ENCODE assay signal across 14 cellular contexts in the genomic region with DNA sequence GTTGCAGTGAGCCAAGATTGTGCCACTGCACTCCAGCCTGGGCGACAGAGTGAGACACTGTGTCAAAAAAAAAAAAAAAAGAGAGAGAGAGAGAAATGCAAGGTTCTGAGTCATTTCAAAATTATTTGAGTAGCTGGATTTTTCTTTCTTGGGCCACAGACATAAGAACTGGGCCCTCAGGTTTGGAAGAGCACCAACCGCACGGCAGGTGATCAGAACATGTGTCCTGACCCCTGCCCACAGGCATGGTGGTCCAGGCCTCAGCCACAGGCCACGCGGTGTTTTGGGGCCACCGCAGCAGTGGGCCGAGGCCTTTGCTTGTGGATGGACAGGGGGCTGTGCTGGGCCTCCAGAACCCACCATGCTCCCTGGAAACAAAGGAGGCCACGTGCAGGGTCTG.
DNase-seq lines count a peak whose midpoint lies in the region; ATAC-seq and TF ChIP-seq lines count a peak whose summit lies in the region.
"Had no signal": no experiment of that assay in that cellular context is flagged by ENCODE, and none has a peak within 500 bp of the region (broad histone marks: within the 10 kb centered on the region; RNA-seq: fewer than 3 reads in every experiment).

No MANE protein-coding gene starts in this region.

- H3K9ac ChIP-seq in mesenchymal stem cell (ENCODE audit: low read length): no peak overlapping the region

- no peak for TF ChIP-seq EP300 in Ishikawa (IDR thresholded peaks at IDR 0.05; ENCODE audit: borderline replicate concordance)

- no peak overlapping the region for H2BK5ac ChIP-seq in mesenchymal stem cell (ENCODE audit: low read depth, low read length, poor library complexity, severe bottlenecking)

- H3K18ac ChIP-seq in mesenchymal stem cell (ENCODE audit: low read depth in 1 of 2, low read length in 2 of 2): peak overlapping the region in 1 of 2 experiments; percentile 5

- no peak for ATAC-seq in GM18870 (IDR thresholded peaks at IDR 0.05; ENCODE audit: unreplicated experiment)
- no peak for ATAC-seq in HG03457 (IDR thresholded peaks at IDR 0.05; ENCODE audit: unreplicated experiment)
- ATAC-seq: GM12878 had no signal

- peak overlapping the region; percentile 27 for H4K8ac ChIP-seq in mesenchymal stem cell (ENCODE audit: low read length)

- H3K79me1 ChIP-seq in mesenchymal stem cell (replicated peaks; ENCODE audit: low read length, poor library complexity, severe bottlenecking): no peaks in the 10 kb centered on the region

- H3K4me3 ChIP-seq in choroid plexus epithelial cell (ENCODE audit: low read depth, low read length) (no peak overlapping the region), mesenchymal stem cell (ENCODE audit: insufficient read depth in 1 of 2, low read depth in 1 of 2, low read length in 2 of 2) (no peak overlapping the region)
- H3K4me3 ChIP-seq: GM12878, pancreas, SK-N-MC had no signal

- H3K4ac ChIP-seq in mesenchymal stem cell (ENCODE audit: low read depth in 1 of 2, low read length in 2 of 2): no peak overlapping the region

- no peak overlapping the region for H3K27ac ChIP-seq in mesenchymal stem cell (ENCODE audit: low read length, poor library complexity, severe bottlenecking)
- H3K27ac ChIP-seq: pancreas, SK-N-MC had no signal

- H2AFZ ChIP-seq in mesenchymal stem cell (ENCODE audit: low read depth, low read length): no peak overlapping the region

- H3K4me1 ChIP-seq in mesenchymal stem cell (ENCODE audit: control insufficient read depth, insufficient read depth, low read depth, low read length): peaks cover 24% of the 10 kb centered on the region
- H3K4me1 ChIP-seq: pancreas had no signal

- no peak overlapping the region for H2BK15ac ChIP-seq in mesenchymal stem cell (ENCODE audit: low read depth, poor library complexity, severe bottlenecking)

- no peak overlapping the region for H3K14ac ChIP-seq in mesenchymal stem cell (ENCODE audit: low read length in 2 of 2)

- H2BK12ac ChIP-seq in mesenchymal stem cell (ENCODE audit: low read length in 2 of 2): no peak overlapping the region

- H3K4me2 ChIP-seq in mesenchymal stem cell (ENCODE audit: low read length, poor library complexity, severe bottlenecking): no peak overlapping the region

- H3K36me3 ChIP-seq in mesenchymal stem cell (ENCODE audit: control insufficient read depth in 1 of 2, insufficient read depth in 2 of 2, low read depth in 1 of 2, low read length in 2 of 2): peaks cover 0 to 4% of the 10 kb centered on the region in 2 experiments
- H3K36me3 ChIP-seq: pancreas had no signal

- peak; percentile 61 for DNase-seq in AG08395 (ENCODE audit: low spot score)
- peak; percentile 85 for DNase-seq in choroid plexus epithelial cell (ENCODE audit: low read depth)
- DNase-seq in mesenchymal stem cell: peak; percentile 35
- no peak for DNase-seq in DMS53 treated with DMSO at 0.1 percent for 48 hours (lab: John Stamatoyannopoulos, UW; ENCODE audit: unreplicated experiment)
- no peak for DNase-seq in Kasumi-1 (lab: John Stamatoyannopoulos, UW)
- DNase-seq: activated CD4-positive, CD25-positive, alpha-beta regulatory T cell treated with anti-CD3 and anti-CD28 coated beads, Interleukin-2, amount 50 U/mL, for 72 hours; activated T-cell treated with anti-CD3 and anti-CD28 coated beads, Interleukin-2, amount 50 U/mL, for 1 hour; endodermal cell had no signal

- TF ChIP-seq CTCF in choroid plexus epithelial cell (conservative IDR thresholded peaks at IDR 0.05; ENCODE audit: low read depth, low read length): no peak

- 79% methylated on average over 8 of the region's 8 CpGs for WGBS in mesenchymal stem cell

- peaks cover 9% of the 10 kb centered on the region for H3K9me3 ChIP-seq in mesenchymal stem cell (ENCODE audit: control insufficient read depth, low read length)
- H3K9me3 ChIP-seq: pancreas had no signal

- peaks cover 13 to 43% of the 10 kb centered on the region in 2 experiments for H3K27me3 ChIP-seq in mesenchymal stem cell (ENCODE audit: control insufficient read depth in 1 of 2, insufficient read depth in 1 of 2, low read length in 2 of 2)
- H3K27me3 ChIP-seq: pancreas had no signal

- H2AK5ac ChIP-seq in mesenchymal stem cell (ENCODE audit: low read length, severe bottlenecking): no peak overlapping the region

- no peak for TF ChIP-seq RAD21 in Ishikawa (IDR thresholded peaks at IDR 0.05; ENCODE audit: low read depth)

- H2BK120ac ChIP-seq in mesenchymal stem cell (ENCODE audit: low read depth, low read length): no peak overlapping the region

- H3K23ac ChIP-seq in mesenchymal stem cell (ENCODE audit: low read length in 2 of 2): no peak overlapping the region

- no peak overlapping the region for H4K91ac ChIP-seq in mesenchymal stem cell (ENCODE audit: low read length)

TF ChIP-seq in Ishikawa, 13 proteins besides CTCF, POLR2A, EP300 and RAD21:
- TF ChIP-seq YY1 (IDR thresholded peaks at IDR 0.05; ENCODE audit: low read depth) (no peak), TAF1 (IDR thresholded peaks at IDR 0.05; ENCODE audit: low read depth) (no peak), TEAD4 (IDR thresholded peaks at IDR 0.05) (peak; percentile 30; the same call in 1 of the 2 replicates), NFIC (IDR thresholded peaks at IDR 0.05) (peak; percentile 41; the same call in 1 of the 2 replicates), CEBPB (IDR thresholded peaks at IDR 0.05) (no peak), ZBTB7A (IDR thresholded peaks at IDR 0.05; ENCODE audit: low read depth) (no peak), CREB1 (IDR thresholded peaks at IDR 0.05; ENCODE audit: low read depth) (no peak), FOXM1 (IDR thresholded peaks at IDR 0.05; ENCODE audit: borderline replicate concordance, low read depth) (no peak), TCF12 (IDR thresholded peaks at IDR 0.05; ENCODE audit: low read depth) (no peak)
- TF ChIP-seq, protein P1, sequence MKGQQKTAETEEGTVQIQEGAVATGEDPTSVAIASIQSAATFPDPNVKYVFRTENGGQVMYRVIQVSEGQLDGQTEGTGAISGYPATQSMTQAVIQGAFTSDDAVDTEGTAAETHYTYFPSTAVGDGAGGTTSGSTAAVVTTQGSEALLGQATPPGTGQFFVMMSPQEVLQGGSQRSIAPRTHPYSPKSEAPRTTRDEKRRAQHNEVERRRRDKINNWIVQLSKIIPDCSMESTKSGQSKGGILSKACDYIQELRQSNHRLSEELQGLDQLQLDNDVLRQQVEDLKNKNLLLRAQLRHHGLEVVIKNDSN (IDR thresholded peaks at IDR 0.05): no peak
- TF ChIP-seq, protein P2, sequence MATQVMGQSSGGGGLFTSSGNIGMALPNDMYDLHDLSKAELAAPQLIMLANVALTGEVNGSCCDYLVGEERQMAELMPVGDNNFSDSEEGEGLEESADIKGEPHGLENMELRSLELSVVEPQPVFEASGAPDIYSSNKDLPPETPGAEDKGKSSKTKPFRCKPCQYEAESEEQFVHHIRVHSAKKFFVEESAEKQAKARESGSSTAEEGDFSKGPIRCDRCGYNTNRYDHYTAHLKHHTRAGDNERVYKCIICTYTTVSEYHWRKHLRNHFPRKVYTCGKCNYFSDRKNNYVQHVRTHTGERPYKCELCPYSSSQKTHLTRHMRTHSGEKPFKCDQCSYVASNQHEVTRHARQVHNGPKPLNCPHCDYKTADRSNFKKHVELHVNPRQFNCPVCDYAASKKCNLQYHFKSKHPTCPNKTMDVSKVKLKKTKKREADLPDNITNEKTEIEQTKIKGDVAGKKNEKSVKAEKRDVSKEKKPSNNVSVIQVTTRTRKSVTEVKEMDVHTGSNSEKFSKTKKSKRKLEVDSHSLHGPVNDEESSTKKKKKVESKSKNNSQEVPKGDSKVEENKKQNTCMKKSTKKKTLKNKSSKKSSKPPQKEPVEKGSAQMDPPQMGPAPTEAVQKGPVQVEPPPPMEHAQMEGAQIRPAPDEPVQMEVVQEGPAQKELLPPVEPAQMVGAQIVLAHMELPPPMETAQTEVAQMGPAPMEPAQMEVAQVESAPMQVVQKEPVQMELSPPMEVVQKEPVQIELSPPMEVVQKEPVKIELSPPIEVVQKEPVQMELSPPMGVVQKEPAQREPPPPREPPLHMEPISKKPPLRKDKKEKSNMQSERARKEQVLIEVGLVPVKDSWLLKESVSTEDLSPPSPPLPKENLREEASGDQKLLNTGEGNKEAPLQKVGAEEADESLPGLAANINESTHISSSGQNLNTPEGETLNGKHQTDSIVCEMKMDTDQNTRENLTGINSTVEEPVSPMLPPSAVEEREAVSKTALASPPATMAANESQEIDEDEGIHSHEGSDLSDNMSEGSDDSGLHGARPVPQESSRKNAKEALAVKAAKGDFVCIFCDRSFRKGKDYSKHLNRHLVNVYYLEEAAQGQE (IDR thresholded peaks at IDR 0.05; ENCODE audit: low read depth): no peak
- TF ChIP-seq, protein P3, sequence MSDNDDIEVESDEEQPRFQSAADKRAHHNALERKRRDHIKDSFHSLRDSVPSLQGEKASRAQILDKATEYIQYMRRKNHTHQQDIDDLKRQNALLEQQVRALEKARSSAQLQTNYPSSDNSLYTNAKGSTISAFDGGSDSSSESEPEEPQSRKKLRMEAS (IDR thresholded peaks at IDR 0.05): no peak

Comparison
In these comparisons a context has a peak if more than half of its experiments do, and no peak if none do; other contexts are left out.
1. DNase-seq: peak in AG08395 (single experiment), choroid plexus epithelial cell (single experiment) and mesenchymal stem cell (single experiment); none in DMS53 treated with DMSO at 0.1 percent for 48 hours (single experiment) and Kasumi-1 (0 of 2).